Comparison of ENCODE assay signal across 30 cellular contexts in the genomic region with DNA sequence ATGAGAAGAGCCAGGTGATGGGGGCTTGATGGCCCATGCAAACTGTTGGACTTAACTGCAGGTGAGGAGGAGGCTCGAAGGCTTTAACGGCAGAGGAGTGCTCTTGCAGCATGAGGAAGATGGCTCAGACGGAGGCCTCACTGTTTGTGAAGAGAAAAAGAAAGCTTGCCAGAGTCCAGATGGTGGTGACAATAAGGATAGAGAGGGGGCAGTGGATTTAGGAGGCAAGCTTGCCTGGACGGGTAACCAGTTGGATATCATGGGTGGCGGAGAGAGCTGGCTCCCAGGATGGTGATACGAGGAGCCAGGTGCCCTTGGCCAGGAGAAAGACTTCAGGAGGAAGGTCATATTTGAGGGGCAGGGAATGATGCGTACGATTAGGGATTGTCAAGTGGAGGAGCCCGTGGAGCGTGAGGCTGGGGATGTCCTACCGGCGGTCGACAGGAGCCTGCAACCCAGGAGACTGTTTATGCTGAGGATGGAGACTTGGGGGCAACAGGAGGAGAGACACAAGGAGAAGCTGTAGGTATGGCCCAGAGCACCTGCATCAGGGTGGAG.
"Had no signal": no experiment of that assay in that cellular context is flagged by ENCODE, and none has a peak within 500 bp of the region (broad histone marks: within the 10 kb centered on the region; RNA-seq: fewer than 3 reads in every experiment).

No MANE protein-coding gene starts in this region.

- H3K4me1 Mint-ChIP-seq: activated B cell treated with CpG ODN at 0.5 μM for 24 hours; activated naive CD4-positive, alpha-beta T cell treated with anti-CD3 and anti-CD28 coated beads, Interleukin-2, amount 50 U/mL, for 24 hours; activated naive CD8-positive, alpha-beta T cell treated with anti-CD3 and anti-CD28 coated beads, Interleukin-2, amount 10 ng/mL, durations not matched to agents 7 days and 5 days had no signal

- DNase-seq: activated B cell treated with CpG ODN at 0.5 μM for 24 hours; activated CD4-positive, alpha-beta memory T cell treated with anti-CD3 and anti-CD28 coated beads for 36 hours; activated CD4-positive, alpha-beta T cell treated with anti-CD3 and anti-CD28 coated beads for 4 hours; activated CD4-positive, alpha-beta T cell treated with anti-CD3 and anti-CD28 coated beads, Interleukin-2, amount 50 U/mL, for 1 hour; activated CD4-positive, CD25-positive, alpha-beta regulatory T cell treated with anti-CD3 and anti-CD28 coated beads, Interleukin-2, amount 50 U/mL, for 72 hours; activated CD8-positive, alpha-beta memory T cell treated with anti-CD3 and anti-CD28 coated beads, Interleukin-2, amount 50 U/mL, for 4 hours; activated gamma-delta T cell; activated naive CD4-positive, alpha-beta T cell treated with Interleukin-2 at 50 U/mL for 16 hours; activated naive CD8-positive, alpha-beta T cell treated with anti-CD3 and anti-CD28 coated beads, Interleukin-2, amount 10 ng/mL, durations not matched to agents 7 days and 5 days; activated T-cell treated with anti-CD3 and anti-CD28 coated beads for 4 hours; activated T-cell treated with anti-CD3 and anti-CD28 coated beads, Interleukin-2, amount 50 U/mL, for 4 hours; amygdala; caudate nucleus; NCI-H1092 treated with DMSO at 0.1 percent for 48 hours; NCI-H187 treated with DMSO at 0.1 percent for 48 hours; NCI-H2081; NCI-H345; NCI-H524 treated with DMSO at 0.1 percent for 48 hours; NCI-H748 treated with DMSO at 0.1 percent for 48 hours; PC-9; SW 1271; T-helper 1 cell; T-helper 2 cell; T-helper 9 cell had no signal

- H3K27me3 Mint-ChIP-seq: activated B cell treated with CpG ODN at 0.5 μM for 24 hours had no signal

- H3K27me3 ChIP-seq: ascending aorta had no signal

- H3K36me3 ChIP-seq: ascending aorta had no signal

- H3K4me3 Mint-ChIP-seq: activated B cell treated with CpG ODN at 0.5 μM for 24 hours; activated CD4-positive, alpha-beta memory T cell treated with anti-CD3 and anti-CD28 coated beads for 36 hours; activated naive CD4-positive, alpha-beta T cell treated with anti-CD3 and anti-CD28 coated beads, Interleukin-2, amount 50 U/mL, for 24 hours; activated naive CD8-positive, alpha-beta T cell treated with anti-CD3 and anti-CD28 coated beads, Interleukin-2, amount 10 ng/mL, durations not matched to agents 7 days and 5 days; activated T-cell treated with anti-CD3 and anti-CD28 coated beads, Interleukin-2, amount 50 U/mL, for 4 hours had no signal

- H3K27ac Mint-ChIP-seq: activated B cell treated with CpG ODN at 0.5 μM for 24 hours; activated CD4-positive, alpha-beta memory T cell treated with anti-CD3 and anti-CD28 coated beads for 36 hours; activated naive CD4-positive, alpha-beta T cell treated with anti-CD3 and anti-CD28 coated beads, Interleukin-2, amount 50 U/mL, for 24 hours; activated naive CD8-positive, alpha-beta T cell treated with anti-CD3 and anti-CD28 coated beads, Interleukin-2, amount 10 ng/mL, durations not matched to agents 7 days and 5 days had no signal

- H3K4me3 ChIP-seq: ascending aorta, K562, PC-9 had no signal

- H3K9me3 ChIP-seq: ascending aorta had no signal

- H3K36me3 Mint-ChIP-seq: activated CD4-positive, alpha-beta memory T cell treated with anti-CD3 and anti-CD28 coated beads for 36 hours; activated naive CD4-positive, alpha-beta T cell treated with anti-CD3 and anti-CD28 coated beads, Interleukin-2, amount 50 U/mL, for 24 hours; activated naive CD8-positive, alpha-beta T cell treated with anti-CD3 and anti-CD28 coated beads, Interleukin-2, amount 10 ng/mL, durations not matched to agents 7 days and 5 days had no signal

- ATAC-seq: activated T-cell treated with anti-CD3 and anti-CD28 coated beads, Interleukin-2, amount 50 U/mL, for 4 hours; K562; Right ventricle myocardium inferior had no signal

- H3K27ac ChIP-seq: ascending aorta, PC-9, RWPE1, VCaP had no signal

- H3K9me3 Mint-ChIP-seq: activated B cell treated with CpG ODN at 0.5 μM for 24 hours; activated CD4-positive, alpha-beta memory T cell treated with anti-CD3 and anti-CD28 coated beads for 36 hours; activated naive CD4-positive, alpha-beta T cell treated with anti-CD3 and anti-CD28 coated beads, Interleukin-2, amount 50 U/mL, for 24 hours; activated naive CD8-positive, alpha-beta T cell treated with anti-CD3 and anti-CD28 coated beads, Interleukin-2, amount 10 ng/mL, durations not matched to agents 7 days and 5 days; activated T-cell treated with anti-CD3 and anti-CD28 coated beads, Interleukin-2, amount 50 U/mL, for 4 hours had no signal
